1 cellular context compared by ENCODE assay signal in the genomic region with DNA sequence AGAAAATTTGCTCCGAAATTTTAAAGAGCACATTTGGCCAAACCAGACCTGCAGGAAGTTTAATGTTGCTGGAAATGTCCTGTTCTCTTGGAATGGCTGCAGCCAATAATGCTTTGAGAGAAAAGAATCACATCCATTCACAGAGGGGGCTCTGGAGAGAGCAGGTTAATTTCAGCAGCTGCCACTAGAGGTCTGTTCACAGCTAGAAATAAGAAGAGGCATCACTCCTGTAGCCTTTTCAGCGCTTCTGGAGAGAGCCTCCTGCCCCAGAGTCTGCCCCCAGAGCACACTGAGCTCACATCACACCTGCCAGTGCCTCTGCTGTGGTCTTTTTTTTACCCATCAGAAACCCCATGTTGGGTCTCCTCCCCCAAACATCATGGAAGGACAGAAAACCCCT.
TF ChIP-seq lines count a peak whose summit lies in the region.

No MANE protein-coding gene starts in this region.

TF ChIP-seq in WTC11, 78 proteins besides CTCF, POLR2A, EP300 and RAD21 (continued from another document):
- no peak for TF ChIP-seq ZNF416 (CRISPR knock-in tag; IDR thresholded peaks at IDR 0.05)
- TF ChIP-seq GRHL2 (CRISPR knock-in tag; IDR thresholded peaks at IDR 0.05; ENCODE audit: insufficient replicate concordance, severe bottlenecking), result no peak
- no peak for TF ChIP-seq SP1 (CRISPR knock-in tag; conservative IDR thresholded peaks at IDR 0.05)
